ENCODE assay signal across 1 cellular context in the genomic region with DNA sequence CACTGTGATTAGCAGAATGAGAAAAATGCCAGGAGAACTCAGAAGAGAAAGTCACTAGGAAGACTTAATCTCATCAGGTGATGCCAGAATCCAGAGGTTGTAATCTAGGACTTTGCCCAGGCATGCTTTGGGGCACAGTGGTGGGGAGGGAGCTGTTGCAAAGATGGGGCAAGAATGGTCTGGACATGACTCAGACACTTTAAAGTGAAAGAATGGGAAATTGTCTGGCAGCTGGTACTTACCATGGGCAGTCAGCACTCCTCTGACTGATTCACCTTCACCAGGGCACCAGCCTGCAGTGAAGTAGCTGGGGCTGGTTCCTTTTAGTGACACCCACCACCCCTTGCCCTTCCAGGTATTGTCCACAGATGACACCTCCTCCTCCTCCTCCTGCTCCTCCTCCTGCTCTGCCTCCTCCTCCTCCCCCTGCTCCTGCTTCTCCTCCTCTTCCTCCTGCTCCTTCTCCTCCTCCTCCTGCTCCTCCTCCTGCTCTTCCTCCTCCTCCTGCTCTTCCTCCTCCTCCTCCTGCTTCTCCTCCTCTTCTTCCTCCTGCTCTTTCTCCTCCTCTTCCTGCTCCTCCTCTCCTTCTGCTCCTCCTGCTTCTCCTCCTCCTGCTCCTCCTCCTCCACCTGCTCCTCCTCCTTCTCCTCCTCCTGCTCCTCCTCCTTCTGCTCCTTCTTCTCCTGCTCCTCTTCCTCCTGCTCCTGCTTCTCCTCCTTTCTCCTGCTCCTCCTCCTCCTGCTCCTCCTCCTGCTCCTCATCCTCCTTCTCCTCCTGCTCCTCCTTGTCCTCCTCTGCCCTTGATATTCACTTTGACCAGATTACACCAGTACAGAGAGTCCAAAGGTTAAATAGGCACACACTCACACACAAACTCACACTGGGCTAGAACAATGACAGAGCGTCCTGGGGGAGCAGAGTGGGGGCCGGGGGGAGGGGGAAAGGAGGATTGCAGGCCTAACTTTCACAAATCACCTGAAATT.
TF ChIP-seq lines count a peak whose summit lies in the region.

Gene CHD9NB, minus strand, starts transcription at position 379 of the 983 bp plus-strand sequence. CDS start 8,739 bp downstream, outside the sequence.

TF ChIP-seq in HepG2, 621 proteins besides CTCF, POLR2A, EP300 and RAD21 (continued from another document and continues in another):
- TF ChIP-seq MBNL3 (CRISPR knock-in tag; conservative IDR thresholded peaks at IDR 0.05) (no peak), ZMYM3 (CRISPR knock-in tag; IDR thresholded peaks at IDR 0.05) (no peak), FOXK1 (CRISPR knock-in tag; IDR thresholded peaks at IDR 0.05; ENCODE audit: borderline replicate concordance, low read depth) (no peak; the same call in 1 of the 2 replicates), BCL6 (CRISPR knock-in tag; IDR thresholded peaks at IDR 0.05) (peak; percentile 21; the same call in 1 of the 2 replicates), GATAD2A (CRISPR knock-in tag; IDR thresholded peaks at IDR 0.05) (peak; percentile 81), ZNF503 (CRISPR knock-in tag; IDR thresholded peaks at IDR 0.05) (no peak), ATAD3A (CRISPR knock-in tag; IDR thresholded peaks at IDR 0.05) (no peak), ZNF441 (CRISPR knock-in tag; IDR thresholded peaks at IDR 0.05; ENCODE audit: borderline replicate concordance) (no peak), NFE2L2 (IDR thresholded peaks at IDR 0.05; ENCODE audit: low read length) (peak; percentile 60), JUNB (CRISPR knock-in tag; IDR thresholded peaks at IDR 0.05; ENCODE audit: borderline replicate concordance) (peak; percentile 55; the same call in 1 of the 2 replicates), IKZF1 (IDR thresholded peaks at IDR 0.05) (0 out of 2 replicates have a peak, but pooled peaks have one; percentile 15), FOSL1 (CRISPR knock-in tag; IDR thresholded peaks at IDR 0.05; ENCODE audit: borderline replicate concordance) (no peak), ZNF724P (CRISPR knock-in tag; IDR thresholded peaks at IDR 0.05; ENCODE audit: borderline replicate concordance) (no peak), ARID3A (IDR thresholded peaks at IDR 0.05; ENCODE audit: low read depth, low read length) (peak; percentile 84), FOXA3 (CRISPR knock-in tag; IDR thresholded peaks at IDR 0.05) (peak; percentile 28; the same call in 1 of the 2 replicates), CREB1 (IDR thresholded peaks at IDR 0.05) (no peak), CREB1 (CRISPR knock-in tag; IDR thresholded peaks at IDR 0.05) (no peak), ZNF230 (CRISPR knock-in tag; IDR thresholded peaks at IDR 0.05) (no peak), ATF7-NPFF (CRISPR knock-in tag; IDR thresholded peaks at IDR 0.05; ENCODE audit: low read depth) (no peak), MXI1 (IDR thresholded peaks at IDR 0.05; ENCODE audit: borderline replicate concordance, low read depth, low read length) (peak; percentile 39; the same call in 1 of the 3 replicates), ZNF124 (CRISPR knock-in tag; IDR thresholded peaks at IDR 0.05) (no peak), SALL1 (CRISPR knock-in tag; IDR thresholded peaks at IDR 0.05) (no peak; the same call in 1 of the 2 replicates), ZNF878 (CRISPR knock-in tag; IDR thresholded peaks at IDR 0.05) (no peak), SNRNP70 (IDR thresholded peaks at IDR 0.05; ENCODE audit: low read depth, low read length) (no peak), PITX1 (CRISPR knock-in tag; IDR thresholded peaks at IDR 0.05) (0 out of 2 replicates have a peak, but pooled peaks have one; percentile 24), ZNF841 (CRISPR knock-in tag; IDR thresholded peaks at IDR 0.05; ENCODE audit: borderline replicate concordance) (no peak), ZNF460 (CRISPR knock-in tag; IDR thresholded peaks at IDR 0.05; ENCODE audit: borderline replicate concordance) (no peak), ZNF564 (CRISPR knock-in tag; IDR thresholded peaks at IDR 0.05) (no peak), ZNF720 (CRISPR knock-in tag; IDR thresholded peaks at IDR 0.05) (no peak), ZNF281 (CRISPR knock-in tag; IDR thresholded peaks at IDR 0.05; ENCODE audit: borderline replicate concordance) (peak; percentile 72), NR2F6 (IDR thresholded peaks at IDR 0.05) (no peak), NR2F6 (CRISPR knock-in tag; IDR thresholded peaks at IDR 0.05) (0 out of 2 replicates have a peak, but pooled peaks have one; percentile 19), ERF (CRISPR knock-in tag; IDR thresholded peaks at IDR 0.05) (no peak), HNRNPUL1 (IDR thresholded peaks at IDR 0.05; ENCODE audit: low read depth, low read length) (no peak), ZNF816 (CRISPR knock-in tag; IDR thresholded peaks at IDR 0.05; ENCODE audit: borderline replicate concordance) (no peak), ZNF7 (CRISPR knock-in tag; IDR thresholded peaks at IDR 0.05) (no peak), ZNF512B (CRISPR knock-in tag; IDR thresholded peaks at IDR 0.05; ENCODE audit: borderline replicate concordance) (peak; percentile 84; the same call in 1 of the 2 replicates), ZKSCAN5 (CRISPR knock-in tag; IDR thresholded peaks at IDR 0.05) (no peak), SMAD3 (CRISPR knock-in tag; IDR thresholded peaks at IDR 0.05) (peak; percentile 27; the same call in 1 of the 2 replicates)
- TF ChIP-seq, protein P1, sequence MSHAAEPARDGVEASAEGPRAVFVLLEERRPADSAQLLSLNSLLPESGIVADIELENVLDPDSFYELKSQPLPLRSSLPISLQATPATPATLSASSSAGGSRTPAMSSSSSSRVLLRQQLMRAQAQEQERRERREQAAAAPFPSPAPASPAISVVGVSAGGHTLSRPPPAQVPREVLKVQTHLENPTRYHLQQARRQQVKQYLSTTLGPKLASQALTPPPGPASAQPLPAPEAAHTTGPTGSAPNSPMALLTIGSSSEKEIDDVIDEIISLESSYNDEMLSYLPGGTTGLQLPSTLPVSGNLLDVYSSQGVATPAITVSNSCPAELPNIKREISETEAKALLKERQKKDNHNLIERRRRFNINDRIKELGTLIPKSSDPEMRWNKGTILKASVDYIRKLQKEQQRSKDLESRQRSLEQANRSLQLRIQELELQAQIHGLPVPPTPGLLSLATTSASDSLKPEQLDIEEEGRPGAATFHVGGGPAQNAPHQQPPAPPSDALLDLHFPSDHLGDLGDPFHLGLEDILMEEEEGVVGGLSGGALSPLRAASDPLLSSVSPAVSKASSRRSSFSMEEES (CRISPR knock-in tag; IDR thresholded peaks at IDR 0.05) = peak; percentile 59; the same call in 1 of the 2 replicates
- TF ChIP-seq, protein P2, sequence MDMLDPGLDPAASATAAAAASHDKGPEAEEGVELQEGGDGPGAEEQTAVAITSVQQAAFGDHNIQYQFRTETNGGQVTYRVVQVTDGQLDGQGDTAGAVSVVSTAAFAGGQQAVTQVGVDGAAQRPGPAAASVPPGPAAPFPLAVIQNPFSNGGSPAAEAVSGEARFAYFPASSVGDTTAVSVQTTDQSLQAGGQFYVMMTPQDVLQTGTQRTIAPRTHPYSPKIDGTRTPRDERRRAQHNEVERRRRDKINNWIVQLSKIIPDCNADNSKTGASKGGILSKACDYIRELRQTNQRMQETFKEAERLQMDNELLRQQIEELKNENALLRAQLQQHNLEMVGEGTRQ (IDR thresholded peaks at IDR 0.05; ENCODE audit: low read depth, low read length) = no peak
- TF ChIP-seq, protein P2 (CRISPR knock-in tag; IDR thresholded peaks at IDR 0.05; ENCODE audit: borderline replicate concordance) = no peak
- TF ChIP-seq, protein P3, sequence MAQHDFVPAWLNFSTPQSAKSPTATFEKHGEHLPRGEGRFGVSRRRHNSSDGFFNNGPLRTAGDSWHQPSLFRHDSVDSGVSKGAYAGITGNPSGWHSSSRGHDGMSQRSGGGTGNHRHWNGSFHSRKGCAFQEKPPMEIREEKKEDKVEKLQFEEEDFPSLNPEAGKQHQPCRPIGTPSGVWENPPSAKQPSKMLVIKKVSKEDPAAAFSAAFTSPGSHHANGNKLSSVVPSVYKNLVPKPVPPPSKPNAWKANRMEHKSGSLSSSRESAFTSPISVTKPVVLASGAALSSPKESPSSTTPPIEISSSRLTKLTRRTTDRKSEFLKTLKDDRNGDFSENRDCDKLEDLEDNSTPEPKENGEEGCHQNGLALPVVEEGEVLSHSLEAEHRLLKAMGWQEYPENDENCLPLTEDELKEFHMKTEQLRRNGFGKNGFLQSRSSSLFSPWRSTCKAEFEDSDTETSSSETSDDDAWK (CRISPR knock-in tag; IDR thresholded peaks at IDR 0.05) = no peak
